ENCODE assay signal across 18 cellular contexts in genomic region chr17:81065500-81065899, GRCh38. TPM values are rescaled to one million over a fixed set of nuclear protein-coding genes. Genes with fewer than 3 reads are reported as not detected.
A peak's percentile ranks its signal among the peaks of the same experiment; 100 is the strongest.
DNase-seq lines count a peak whose midpoint lies in the region; ATAC-seq, FAIRE-seq and TF ChIP-seq lines count a peak whose summit lies in the region.
"Had no signal": no experiment of that assay in that cellular context is flagged by ENCODE, and none has a peak within 500 bp of the region (broad histone marks: within the 10 kb centered on the region; RNA-seq: fewer than 3 reads in every experiment).

No MANE protein-coding gene starts in this region.

- H2AFZ ChIP-seq in H1 (ENCODE audit: low read length) (no peak overlapping the region), mesenchymal stem cell (ENCODE audit: low read depth, low read length) (no peak overlapping the region)

- no peaks in the 10 kb centered on the region for H3K79me2 ChIP-seq in H1 (ENCODE audit: control insufficient read depth in 1 of 2, insufficient read depth in 2 of 2, low read length in 2 of 2)

- no peak for ATAC-seq in activated CD4-positive, alpha-beta T cell treated with anti-CD3 and anti-CD28 coated beads for 36 hours
- ATAC-seq in HG03571 (IDR thresholded peaks at IDR 0.05; ENCODE audit: unreplicated experiment), result no peak
- no peak for ATAC-seq in GM21825 (IDR thresholded peaks at IDR 0.05; ENCODE audit: unreplicated experiment)
- ATAC-seq: activated CD8-positive, alpha-beta memory T cell treated with anti-CD3 and anti-CD28 coated beads, Interleukin-2, amount 10 ng/mL, durations not matched to agents 7 days and 5 days had no signal

- H2BK120ac ChIP-seq in H1 (replicated peaks; ENCODE audit: low read depth, low read length), result no peak overlapping the region
- no peak overlapping the region for H2BK120ac ChIP-seq in mesenchymal stem cell (ENCODE audit: low read depth, low read length)

- TF ChIP-seq EP300 in H1 (IDR thresholded peaks at IDR 0.05; ENCODE audit: borderline replicate concordance in 1 of 2, low read depth in 2 of 2, low read length in 2 of 2) (no peak), stomach (IDR thresholded peaks at IDR 0.05) (no peak)

- CTCF ChIA-PET in H1 (lab: Charles Lee; ENCODE audit: partially characterized antibody), result interaction anchor here (0.7 to 1.9 kb wide), 6 partner anchors 18 to 46 kb away, joined by 3 to 7 read pairs (median 4); no protein-coding TSS in a partner anchor
- CTCF ChIA-PET in activated CD4-positive, alpha-beta T cell treated with anti-CD3 and anti-CD28 coated beads for 36 hours (lab: Charles Lee), result interaction anchor here (1.2 kb wide), 1 partner anchor 77 kb away, joined by 3 read pairs; no protein-coding TSS in a partner anchor
- CTCF ChIA-PET in activated naive CD4-positive, alpha-beta T cell treated with anti-CD3 and anti-CD28 coated beads, Interleukin-2, amount 10 ng/mL, durations not matched to agents 7 days and 5 days (lab: Charles Lee), result no interaction called here

- 87% methylated on average over 9 of the region's 10 CpGs; no CpG with 5 or more reads in 1 of the 2 experiments for WGBS in H1 (ENCODE audit: extremely low coverage in 1 of 2, insufficient coverage in 1 of 2, insufficient read length in 1 of 2, insufficient replicate concordance in 2 of 2, low coverage in 1 of 2, low lambda C conversion rate in 2 of 2, missing lambda C conversion rate in 1 of 2), 2 experiments
- 94% methylated on average over 10 of the region's 10 CpGs for WGBS in mesenchymal stem cell
- WGBS in stomach, 5 donors, result 43 to 63% (median 50%) methylated on average over 2 to 10 of the region's 10 CpGs

- H2BK5ac ChIP-seq in H1 (ENCODE audit: low read depth, low read length) (peak overlapping the region; percentile 63; the same call in 1 of the 2 replicates), mesenchymal stem cell (ENCODE audit: low read depth, low read length, poor library complexity, severe bottlenecking) (no peak overlapping the region)

- H3K36me3 ChIP-seq in NT2/D1 (ENCODE audit: insufficient read depth, insufficient read length, low read length) (peaks cover 71% of the 10 kb centered on the region), H1 (ENCODE audit: control insufficient read depth in 2 of 4, insufficient read depth in 4 of 4, low read length in 3 of 4) (no peaks in the 10 kb centered on the region), mesenchymal stem cell (ENCODE audit: control insufficient read depth in 1 of 2, insufficient read depth in 2 of 2, low read depth in 1 of 2, low read length in 2 of 2) (peaks cover 2 to 79% of the 10 kb centered on the region in 2 experiments), stomach (peaks cover 0 to 48% (median 16%) of the 10 kb centered on the region in 4 donors)
- H3K36me3 ChIP-seq: thoracic aorta had no signal

- H3K4ac ChIP-seq in H1 (replicated peaks; ENCODE audit: insufficient read length, low read depth, low read length), result no peak overlapping the region
- no peak overlapping the region for H3K4ac ChIP-seq in mesenchymal stem cell (ENCODE audit: low read depth in 1 of 2, low read length in 2 of 2)

- H4K91ac ChIP-seq in H1 (replicated peaks; ENCODE audit: insufficient read length, low read length) (no peak overlapping the region), mesenchymal stem cell (ENCODE audit: low read length) (peak overlapping the region; percentile 28)

- H3K27ac ChIP-seq in H1 (ENCODE audit: low read depth, low read length) (0 out of 2 replicates have a peak overlapping the region, but pooled peaks have one; percentile 8), mesenchymal stem cell (ENCODE audit: low read length, poor library complexity, severe bottlenecking) (peak overlapping the region; percentile 80), stomach (peak overlapping the region; percentile 69 to 80 (median 77))
- H3K27ac ChIP-seq: thoracic aorta had no signal

- TF ChIP-seq CTCF in H1 (IDR thresholded peaks at IDR 0.05; ENCODE audit: control extremely low read depth in 1 of 3, insufficient read depth in 1 of 3, low read depth in 1 of 3, low read length in 3 of 3), result no peak
- TF ChIP-seq CTCF in stomach (IDR thresholded peaks at IDR 0.05), result no peak

- no peak overlapping the region for H2BK15ac ChIP-seq in H1 (ENCODE audit: low read length)
- H2BK15ac ChIP-seq in mesenchymal stem cell (ENCODE audit: low read depth, poor library complexity, severe bottlenecking), result no peak overlapping the region

- no peak for FAIRE-seq in H1 (lab: Jason Lieb, UNC)
- FAIRE-seq: frontal cortex, RCC 7860 had no signal

- H3K79me1 ChIP-seq in H1 (ENCODE audit: low read depth, low read length), result peaks cover 3% of the 10 kb centered on the region; the same call in 1 of the 2 replicates
- H3K79me1 ChIP-seq in mesenchymal stem cell (replicated peaks; ENCODE audit: low read length, poor library complexity, severe bottlenecking), result peaks cover 48% of the 10 kb centered on the region

- peak overlapping the region; percentile 48 for H3K18ac ChIP-seq in H1 (ENCODE audit: extremely low read depth, low read length)
- peak overlapping the region in 1 of 2 experiments; percentile 26 for H3K18ac ChIP-seq in mesenchymal stem cell (ENCODE audit: low read depth in 1 of 2, low read length in 2 of 2)

- H3K9me3 ChIP-seq in NT2/D1 (ENCODE audit: insufficient read depth, low read length), result no peaks in the 10 kb centered on the region
- no peaks in the 10 kb centered on the region for H3K9me3 ChIP-seq in H1 (ENCODE audit: insufficient read depth in 2 of 2, low read depth in 1 of 2, low read length in 1 of 2)
- no peaks in the 10 kb centered on the region for H3K9me3 ChIP-seq in mesenchymal stem cell (ENCODE audit: control insufficient read depth, low read length)
- no peaks in the 10 kb centered on the region for H3K9me3 ChIP-seq in stomach
- H3K9me3 ChIP-seq: thoracic aorta had no signal

- H3K14ac ChIP-seq in H1 (ENCODE audit: insufficient read length) (no peak overlapping the region), mesenchymal stem cell (ENCODE audit: low read length in 2 of 2) (no peak overlapping the region)

- no peak overlapping the region for H4K5ac ChIP-seq in H1 (ENCODE audit: insufficient read length, low read depth, low read length)

- peaks cover 2% of the 10 kb centered on the region for H3K4me1 Mint-ChIP-seq in activated CD4-positive, alpha-beta T cell treated with anti-CD3 and anti-CD28 coated beads for 36 hours
- no peaks in the 10 kb centered on the region for H3K4me1 Mint-ChIP-seq in activated naive CD4-positive, alpha-beta T cell treated with anti-CD3 and anti-CD28 coated beads, Interleukin-2, amount 10 ng/mL, durations not matched to agents 7 days and 5 days
- H3K4me1 Mint-ChIP-seq: activated B cell treated with CpG ODN at 0.5 μM for 24 hours, immature natural killer cell had no signal

- peaks cover 41% of the 10 kb centered on the region for H3K4me1 ChIP-seq in NT2/D1 (ENCODE audit: insufficient read depth, insufficient read length)
- peaks cover 0 to 12% (median 5%) of the 10 kb centered on the region in 4 experiments; a peak in 4 of 7 replicates for H3K4me1 ChIP-seq in H1 (replicated peaks in 1 of 4; ENCODE audit: control insufficient read depth in 3 of 4, insufficient read depth in 4 of 4, low read length in 3 of 4)
- peaks cover 45% of the 10 kb centered on the region for H3K4me1 ChIP-seq in mesenchymal stem cell (ENCODE audit: control insufficient read depth, insufficient read depth, low read depth, low read length)
- peaks cover 70 to 77% (median 75%) of the 10 kb centered on the region in 4 donors for H3K4me1 ChIP-seq in stomach

- H3K23ac ChIP-seq in H1 (ENCODE audit: insufficient read length) (no peak overlapping the region), mesenchymal stem cell (ENCODE audit: low read length in 2 of 2) (no peak overlapping the region)

- H3K4me3 ChIP-seq in NT2/D1 (ENCODE audit: insufficient read length, low read depth) (no peak overlapping the region), H1 (ENCODE audit: extremely low read depth in 1 of 4, insufficient read depth in 2 of 4, low read depth in 3 of 4, low read length in 4 of 4) (no peak overlapping the region), mesenchymal stem cell (ENCODE audit: insufficient read depth in 1 of 2, low read depth in 1 of 2, low read length in 2 of 2) (peak overlapping the region in 1 of 2 experiments; percentile 11), stomach (no peak overlapping the region)
- H3K4me3 ChIP-seq: thoracic aorta had no signal

- H3K9ac ChIP-seq in NT2/D1 (ENCODE audit: insufficient read length, low read depth) (peak overlapping the region; percentile 44), H1 (replicated peaks in 1 of 4; ENCODE audit: extremely low read depth in 1 of 4, low read depth in 3 of 4, low read length in 3 of 4) (no peak overlapping the region), mesenchymal stem cell (ENCODE audit: low read length) (no peak overlapping the region)

- no peaks in the 10 kb centered on the region for H3K23me2 ChIP-seq in H1 (ENCODE audit: low read depth, low read length)

- H3K4me2 ChIP-seq in H1 (ENCODE audit: insufficient read depth in 1 of 2, low read depth in 2 of 2, low read length in 2 of 2) (no peak overlapping the region), mesenchymal stem cell (ENCODE audit: low read length, poor library complexity, severe bottlenecking) (no peak overlapping the region)

- H4K20me1 ChIP-seq in H1 (replicated peaks in 1 of 2; ENCODE audit: control insufficient read depth in 1 of 2, insufficient read depth in 2 of 2, low read length in 2 of 2), result peaks cover 2 to 4% of the 10 kb centered on the region in 2 experiments

- H3K56ac ChIP-seq in H1 (replicated peaks; ENCODE audit: insufficient read length, low read depth, low read length), result no peak overlapping the region

- H2BK12ac ChIP-seq in H1 (ENCODE audit: low read depth, low read length) (peak overlapping the region; percentile 33; the same call in 1 of the 2 replicates), mesenchymal stem cell (ENCODE audit: low read length in 2 of 2) (no peak overlapping the region)

- H4K8ac ChIP-seq in H1 (ENCODE audit: extremely low read depth, insufficient read depth, low read length), result no peak overlapping the region; the same call in none of the 2 replicates
- no peak overlapping the region for H4K8ac ChIP-seq in mesenchymal stem cell (ENCODE audit: low read length)

- no peak for TF ChIP-seq RAD21 in H1 (IDR thresholded peaks at IDR 0.05 in 1 of 2, conservative IDR thresholded peaks at IDR 0.05 in 1 of 2; ENCODE audit: low read depth in 2 of 2, low read length in 2 of 2)

- H3K36me3 Mint-ChIP-seq in activated CD4-positive, alpha-beta T cell treated with anti-CD3 and anti-CD28 coated beads for 36 hours (ENCODE audit: low read depth), result no peaks in the 10 kb centered on the region
- no peaks in the 10 kb centered on the region for H3K36me3 Mint-ChIP-seq in activated naive CD4-positive, alpha-beta T cell treated with anti-CD3 and anti-CD28 coated beads, Interleukin-2, amount 10 ng/mL, durations not matched to agents 7 days and 5 days
- H3K36me3 Mint-ChIP-seq: activated CD8-positive, alpha-beta memory T cell treated with anti-CD3 and anti-CD28 coated beads, Interleukin-2, amount 10 ng/mL, durations not matched to agents 7 days and 5 days; immature natural killer cell had no signal

- no peak for DNase-seq in NT2/D1 (ENCODE audit: low read depth, low spot score)
- DNase-seq in H1 (ENCODE audit: low read depth in 1 of 2, low spot score in 2 of 2), result no peak
- DNase-seq in mesenchymal stem cell, result no peak
- peak; percentile 70 for DNase-seq in stomach
- DNase-seq in activated CD4-positive, alpha-beta T cell treated with anti-CD3 and anti-CD28 coated beads for 36 hours, result no peak
- no peak for DNase-seq in activated naive CD4-positive, alpha-beta T cell treated with anti-CD3 and anti-CD28 coated beads, Interleukin-2, amount 10 ng/mL, durations not matched to agents 7 days and 5 days
- DNase-seq: activated B cell treated with CpG ODN at 0.5 μM for 24 hours; activated CD8-positive, alpha-beta memory T cell treated with anti-CD3 and anti-CD28 coated beads, Interleukin-2, amount 10 ng/mL, durations not matched to agents 7 days and 5 days; activated naive CD4-positive, alpha-beta T cell treated with Interleukin-2 at 50 U/mL for 16 hours; GDM1; immature natural killer cell; NCI-H1694 treated with DMSO at 0.1 percent for 48 hours; stimulated activated CD4-positive, alpha-beta T cell treated with anti-CD3 and anti-CD28 coated beads, Interleukin-2, amount 100 ng/mL, for 24 hours had no signal

- POLR2A ChIA-PET in H1 (lab: Charles Lee; ENCODE audit: partially characterized antibody), result interaction anchor here (1.1 to 3.4 kb wide), 3 partner anchors 20 to 29 kb away, joined by 3 to 19 read pairs (median 4); partner anchors contain the start of gene BAIAP2
- POLR2A ChIA-PET in activated CD4-positive, alpha-beta T cell treated with anti-CD3 and anti-CD28 coated beads for 36 hours (lab: Charles Lee), result no interaction called here

- H2BK20ac ChIP-seq in H1 (ENCODE audit: low read length), result no peak overlapping the region

- H3K27me3 ChIP-seq in NT2/D1 (ENCODE audit: insufficient read depth, insufficient read length) (no peaks in the 10 kb centered on the region), H1 (replicated peaks in 1 of 4; ENCODE audit: control insufficient read depth in 3 of 4, extremely low read depth in 1 of 4, insufficient read depth in 3 of 4, low read length in 3 of 4) (no peaks in the 10 kb centered on the region), mesenchymal stem cell (ENCODE audit: control insufficient read depth in 1 of 2, insufficient read depth in 1 of 2, low read length in 2 of 2) (no peaks in the 10 kb centered on the region), stomach (no peaks in the 10 kb centered on the region)

- no peaks in the 10 kb centered on the region for H3K9me3 Mint-ChIP-seq in activated CD4-positive, alpha-beta T cell treated with anti-CD3 and anti-CD28 coated beads for 36 hours (ENCODE audit: low read depth)
- no peaks in the 10 kb centered on the region for H3K9me3 Mint-ChIP-seq in activated naive CD4-positive, alpha-beta T cell treated with anti-CD3 and anti-CD28 coated beads, Interleukin-2, amount 10 ng/mL, durations not matched to agents 7 days and 5 days
- H3K9me3 Mint-ChIP-seq: activated B cell treated with CpG ODN at 0.5 μM for 24 hours, immature natural killer cell had no signal

- H3K27ac Mint-ChIP-seq in activated CD4-positive, alpha-beta T cell treated with anti-CD3 and anti-CD28 coated beads for 36 hours, result no peak overlapping the region
- no peak overlapping the region for H3K27ac Mint-ChIP-seq in activated naive CD4-positive, alpha-beta T cell treated with anti-CD3 and anti-CD28 coated beads, Interleukin-2, amount 10 ng/mL, durations not matched to agents 7 days and 5 days
- H3K27ac Mint-ChIP-seq: activated B cell treated with CpG ODN at 0.5 μM for 24 hours; activated CD8-positive, alpha-beta memory T cell treated with anti-CD3 and anti-CD28 coated beads, Interleukin-2, amount 10 ng/mL, durations not matched to agents 7 days and 5 days; immature natural killer cell had no signal

- TF ChIP-seq POLR2A in H1 (IDR thresholded peaks at IDR 0.05; ENCODE audit: control extremely low read depth in 1 of 2, low read depth in 2 of 2, low read length in 2 of 2) (no peak), stomach (IDR thresholded peaks at IDR 0.05) (no peak)

- intact Hi-C loops in stomach (cut with DNase I; ENCODE audit: low total_unique reads), result no loop called here
- intact Hi-C loops in activated CD4-positive, alpha-beta T cell treated with anti-CD3 and anti-CD28 coated beads for 36 hours (cut with DNase I, micrococcal nuclease), result no loop called here

- no peak overlapping the region for H3K4me3 Mint-ChIP-seq in activated CD4-positive, alpha-beta T cell treated with anti-CD3 and anti-CD28 coated beads for 36 hours
- no peak overlapping the region for H3K4me3 Mint-ChIP-seq in activated naive CD4-positive, alpha-beta T cell treated with anti-CD3 and anti-CD28 coated beads, Interleukin-2, amount 10 ng/mL, durations not matched to agents 7 days and 5 days
- H3K4me3 Mint-ChIP-seq: activated B cell treated with CpG ODN at 0.5 μM for 24 hours; activated CD8-positive, alpha-beta memory T cell treated with anti-CD3 and anti-CD28 coated beads, Interleukin-2, amount 10 ng/mL, durations not matched to agents 7 days and 5 days; immature natural killer cell had no signal

- H2AK5ac ChIP-seq in H1 (ENCODE audit: low read depth, low read length) (peak overlapping the region; percentile 17; the same call in 1 of the 2 replicates), mesenchymal stem cell (ENCODE audit: low read length, severe bottlenecking) (peak overlapping the region; percentile 17)

- H3K27me3 Mint-ChIP-seq in activated CD4-positive, alpha-beta T cell treated with anti-CD3 and anti-CD28 coated beads for 36 hours, result no peaks in the 10 kb centered on the region
- peaks cover 7% of the 10 kb centered on the region for H3K27me3 Mint-ChIP-seq in activated naive CD4-positive, alpha-beta T cell treated with anti-CD3 and anti-CD28 coated beads, Interleukin-2, amount 10 ng/mL, durations not matched to agents 7 days and 5 days
- H3K27me3 Mint-ChIP-seq: activated B cell treated with CpG ODN at 0.5 μM for 24 hours; activated CD8-positive, alpha-beta memory T cell treated with anti-CD3 and anti-CD28 coated beads, Interleukin-2, amount 10 ng/mL, durations not matched to agents 7 days and 5 days had no signal

RNA-seq across cellular contexts. Expression of gene BAIAP2, which starts 30.5 kb away (rescaled TPM):
- 18.4 and 22.8 TPM in 2 replicates for total RNA-seq in H1 (2021; fragmentation: NEBNext Ultra II Directional; extraction: Animal tissue kit (Norgen Biotek cat#: 25700))
- polyA plus RNA-seq in H1 (2011; rRNA removed) (10.0 and 19.8 TPM in 2 replicates), stomach (10 to 100 TPM; 37.5 to 66.1 (median 46.6) TPM)
- 8.2 TPM for polyA plus RNA-seq in H1 (2011; cell fraction: cytosol; rRNA removed)
- polyA plus RNA-seq in H1 (2011; cell fraction: nucleus; rRNA removed), result 25.9 TPM
- polyA plus RNA-seq in H1 (2012, experiment 1 of 2), result 12.1 to 15.1 TPM (median 14.9 TPM) in 4 replicates
- 15.4 TPM for polyA plus RNA-seq in H1 (2012, experiment 2 of 2)
- 12.5 TPM for polyA plus RNA-seq in H1 (2013, experiment 1 of 2)
- 11.0 TPM for polyA plus RNA-seq in H1 (2013, experiment 2 of 2)
- 9.6 and 11.6 TPM in 2 replicates for polyA minus RNA-seq in H1 (2011; rRNA and poly(A)+ RNA removed)
- polyA minus RNA-seq in H1 (2011; cell fraction: cytosol; rRNA and poly(A)+ RNA removed), result 15.8 TPM
- polyA minus RNA-seq in H1 (2011; cell fraction: nucleus; rRNA and poly(A)+ RNA removed), result 25.5 TPM
- 20.5 TPM for polyA plus RNA-seq in mesenchymal stem cell (2013, experiment 1 of 2)
- 20.4 TPM for polyA plus RNA-seq in mesenchymal stem cell (2013, experiment 2 of 2)
- total RNA-seq in stomach, result 100 to 1,000 TPM in 2 of 5 donors, 10 to 100 TPM in 3; 21.1 to 263 (median 96.9) TPM
- total RNA-seq in activated CD4-positive, alpha-beta T cell treated with anti-CD3 and anti-CD28 coated beads for 36 hours, result 1 to 10 TPM; 4.6 to 5.0 TPM

Comparison
In these comparisons a context has a peak if more than half of its experiments do, and no peak if none do; other contexts are left out.
1. H3K27ac ChIP-seq: peak in every context shown above with its lines; median percentile 80 in mesenchymal stem cell; 77 in stomach; 8 in H1.